ENCODE assay signal across 13 cellular contexts in genomic region chr9:95080961-95081658, GRCh38.
DNase-seq lines count a peak whose midpoint lies in the region; ATAC-seq and TF ChIP-seq lines count a peak whose summit lies in the region.
"Had no signal": no experiment of that assay in that cellular context is flagged by ENCODE, and none has a peak within 500 bp of the region (broad histone marks: within the 10 kb centered on the region; RNA-seq: fewer than 3 reads in every experiment).

No MANE protein-coding gene starts in this region.

- no peaks in the 10 kb centered on the region for H3K9me3 ChIP-seq in OCI-LY3 (ENCODE audit: insufficient read depth, low read length)
- H3K9me3 ChIP-seq in esophagus muscularis mucosa: no peaks in the 10 kb centered on the region

- H3K4me3 Mint-ChIP-seq in nephron: no peak overlapping the region
- H3K4me3 Mint-ChIP-seq: activated CD8-positive, alpha-beta T cell treated with anti-CD3 and anti-CD28 coated beads for 36 hours; CD14-positive monocyte; naive thymus-derived CD4-positive, alpha-beta T cell had no signal

- H3K27me3 ChIP-seq in OCI-LY3 (ENCODE audit: low read depth, low read length): no peaks in the 10 kb centered on the region
- H3K27me3 ChIP-seq in esophagus muscularis mucosa: no peaks in the 10 kb centered on the region

- no peaks in the 10 kb centered on the region for H3K36me3 ChIP-seq in OCI-LY3 (replicated peaks; ENCODE audit: low read depth, low read length)
- peaks cover 39 to 73% (median 57%) of the 10 kb centered on the region in 4 donors for H3K36me3 ChIP-seq in esophagus muscularis mucosa

- TF ChIP-seq POLR2A in esophagus muscularis mucosa (IDR thresholded peaks at IDR 0.05; ENCODE audit: low read depth): no peak

- 66% methylated on average over 20 of the region's 20 CpGs for WGBS in esophagus muscularis mucosa

- H3K4me3 ChIP-seq in OCI-LY3 (ENCODE audit: low read length): no peak overlapping the region
- H3K4me3 ChIP-seq in esophagus muscularis mucosa: no peak overlapping the region

- no peak for TF ChIP-seq EP300 in esophagus muscularis mucosa (IDR thresholded peaks at IDR 0.05)

- TF ChIP-seq CTCF in OCI-LY3 (IDR thresholded peaks at IDR 0.05; ENCODE audit: low read depth, low read length) (no peak), esophagus muscularis mucosa (IDR thresholded peaks at IDR 0.05) (no peak), nephron (IDR thresholded peaks at IDR 0.05; ENCODE audit: unreplicated experiment in 3 of 3) (no peak)

- DNase-seq in esophagus muscularis mucosa (ENCODE audit: extremely low spot score): no peak
- DNase-seq in substantia nigra (lab: John Stamatoyannopoulos, UW): peak in 41 of 49 donors; percentile 46 to 90 (median 74)
- no peak for DNase-seq in NCI-H2029 treated with DMSO at 0.1 percent for 48 hours (lab: John Stamatoyannopoulos, UW)
- DNase-seq in stimulated activated CD4-positive, alpha-beta T cell treated with anti-CD3 and anti-CD28 coated beads, Interleukin-4, amount 100 ng/mL, for 24 hours: no peak
- DNase-seq: activated CD8-positive, alpha-beta T cell treated with anti-CD3 and anti-CD28 coated beads for 36 hours; activated naive CD4-positive, alpha-beta T cell treated with Interleukin-2 at 50 U/mL for 16 hours; naive thymus-derived CD4-positive, alpha-beta T cell; NCI-H69 had no signal

- no peaks in the 10 kb centered on the region for H4K20me1 ChIP-seq in OCI-LY3 (ENCODE audit: insufficient read depth, low read length)

- H3K79me2 ChIP-seq in OCI-LY3 (ENCODE audit: low read length): no peaks in the 10 kb centered on the region

- H3K27ac ChIP-seq in OCI-LY3 (ENCODE audit: low read length) (no peak overlapping the region), esophagus muscularis mucosa (replicated peaks in 1 of 4) (peak overlapping the region; percentile 86 to 95 (median 86)), substantia nigra (ENCODE audit: low read depth, low read length, poor library complexity, severe bottlenecking) (peak overlapping the region; percentile 100)

- no peak overlapping the region for H2AFZ ChIP-seq in OCI-LY3 (ENCODE audit: low read depth, low read length)

- intact Hi-C loops in esophagus muscularis mucosa (cut with DNase I): loop anchor here (10.0 kb wide), 1 partner anchor 296 kb away; no protein-coding TSS in a partner anchor

- no peaks in the 10 kb centered on the region for H3K27me3 Mint-ChIP-seq in nephron (ENCODE audit: low read depth)
- H3K27me3 Mint-ChIP-seq: activated CD8-positive, alpha-beta T cell treated with anti-CD3 and anti-CD28 coated beads for 36 hours; naive thymus-derived CD4-positive, alpha-beta T cell had no signal

- H3K27ac Mint-ChIP-seq in nephron: peak overlapping the region in 2 of 3 experiments; percentile 32 to 61
- H3K27ac Mint-ChIP-seq: activated CD8-positive, alpha-beta T cell treated with anti-CD3 and anti-CD28 coated beads for 36 hours; naive thymus-derived CD4-positive, alpha-beta T cell had no signal

- no peaks in the 10 kb centered on the region for H3K9me3 Mint-ChIP-seq in nephron
- H3K9me3 Mint-ChIP-seq: activated CD8-positive, alpha-beta T cell treated with anti-CD3 and anti-CD28 coated beads for 36 hours; CD14-positive monocyte had no signal

- H3K4me1 ChIP-seq in OCI-LY3 (ENCODE audit: low read length): peaks cover 9% of the 10 kb centered on the region
- peaks cover 92 to 100% (median 99%) of the 10 kb centered on the region in 4 donors for H3K4me1 ChIP-seq in esophagus muscularis mucosa

- peaks cover 59% of the 10 kb centered on the region for H3K4me1 Mint-ChIP-seq in nephron
- H3K4me1 Mint-ChIP-seq: CD14-positive monocyte; naive thymus-derived CD4-positive, alpha-beta T cell had no signal

- ATAC-seq in GM18519 (IDR thresholded peaks at IDR 0.05; ENCODE audit: low FRiP score, unreplicated experiment) (no peak), GM18870 (IDR thresholded peaks at IDR 0.05; ENCODE audit: unreplicated experiment) (no peak)
- ATAC-seq: activated CD8-positive, alpha-beta T cell treated with anti-CD3 and anti-CD28 coated beads for 36 hours; naive thymus-derived CD4-positive, alpha-beta T cell had no signal

- peaks cover 64% of the 10 kb centered on the region for H3K36me3 Mint-ChIP-seq in nephron (ENCODE audit: low read depth)

- no peak overlapping the region for H3K9ac ChIP-seq in OCI-LY3 (ENCODE audit: low read length)

- H3K4me2 ChIP-seq in OCI-LY3 (ENCODE audit: low read length): peak overlapping the region; percentile 37

Comparison
In these comparisons a context has a peak if more than half of its experiments do, and no peak if none do; other contexts are left out.
1. DNase-seq: peak in substantia nigra (41 of 49); none in esophagus muscularis mucosa (single experiment), NCI-H2029 treated with DMSO at 0.1 percent for 48 hours (single experiment) and stimulated activated CD4-positive, alpha-beta T cell treated with anti-CD3 and anti-CD28 coated beads, Interleukin-4, amount 100 ng/mL, for 24 hours (single experiment).